ENCODE assay signal across 9 cellular contexts in the genomic region with DNA sequence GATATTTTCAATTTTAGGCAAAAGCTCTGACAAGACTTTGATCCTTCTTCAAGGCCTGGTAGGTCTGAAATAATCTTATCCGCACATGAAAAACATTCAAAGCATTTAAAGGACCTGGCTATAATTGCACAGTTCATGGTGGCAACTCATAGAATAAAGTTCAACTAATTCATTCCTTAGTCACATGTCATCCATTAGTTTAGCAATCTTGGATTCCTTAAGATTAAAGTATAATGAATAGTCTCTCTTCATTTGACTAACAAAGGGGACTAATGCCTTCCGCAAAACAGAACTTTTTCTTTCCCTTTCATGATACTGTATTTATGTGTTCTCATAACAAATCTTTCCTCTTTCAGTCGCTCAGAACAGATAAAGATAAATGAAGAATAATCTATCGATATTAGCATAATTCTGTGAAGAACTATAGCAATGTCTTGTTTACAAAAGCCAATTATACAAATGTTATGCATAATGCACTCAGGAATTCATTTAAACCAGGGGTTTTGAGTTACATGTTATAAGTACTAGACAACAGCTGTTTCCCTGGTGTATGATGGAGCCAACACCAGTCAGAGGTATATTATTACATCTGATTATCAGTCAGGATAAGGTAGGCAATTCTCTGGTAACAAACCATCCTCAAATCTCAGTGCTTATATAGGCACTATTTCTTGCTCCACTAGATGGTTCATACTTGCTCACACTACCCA.
"Had no signal": no experiment of that assay in that cellular context is flagged by ENCODE, and none has a peak within 500 bp of the region (broad histone marks: within the 10 kb centered on the region; RNA-seq: fewer than 3 reads in every experiment).

No MANE protein-coding gene starts in this region.

- H3K36me3 ChIP-seq: ovary, thyroid gland had no signal

- H3K9me3 ChIP-seq: ovary, thyroid gland had no signal

- H3K4me3 ChIP-seq: ovary, skin epidermis, thyroid gland had no signal

- DNase-seq: activated effector memory CD4-positive, alpha-beta T cell treated with Interleukin-2 at 50 U/mL for 16 hours; activated T-cell treated with anti-CD3 and anti-CD28 coated beads, Interleukin-2, amount 50 U/mL, for 24 hours; amygdala; erythroblast; ovary; stimulated activated CD4-positive, alpha-beta T cell treated with anti-CD3 and anti-CD28 coated beads, Interleukin-4, amount 100 ng/mL, for 4 hours; thyroid gland had no signal

- H3K4me1 ChIP-seq: thyroid gland had no signal

- ATAC-seq: left lobe of liver had no signal
